8 cellular contexts compared by ENCODE assay signal in genomic region chr9:114082017-114082735, GRCh38. TPM values are rescaled to one million over a fixed set of nuclear protein-coding genes. Genes with fewer than 3 reads are reported as not detected.
DNase-seq lines count a peak whose midpoint lies in the region; ATAC-seq and TF ChIP-seq lines count a peak whose summit lies in the region.

No MANE protein-coding gene starts in this region.

- no peaks in the 10 kb centered on the region for H3K9me3 ChIP-seq in neural cell (ENCODE audit: low read length)

- TF ChIP-seq CTCF in neural cell (IDR thresholded peaks at IDR 0.05; ENCODE audit: poor library complexity, severe bottlenecking) = peak; percentile 83

- no peak for TF ChIP-seq EP300 in neural cell (conservative IDR thresholded peaks at IDR 0.05; ENCODE audit: poor library complexity, severe bottlenecking)

- DNase-seq in DMS114 treated with DMSO at 0.1 percent for 48 hours (lab: John Stamatoyannopoulos, UW; ENCODE audit: unreplicated experiment) (peak; percentile 74), LHCN-M2 (ENCODE audit: low read depth) (peak; percentile 78), RKO (ENCODE audit: low spot score) (peak; percentile 89), fibroblast of peridontal ligament (ENCODE audit: extremely low read depth) (peak; percentile 90)
- DNase-seq in activated T-cell treated with anti-CD3 and anti-CD28 coated beads, Interleukin-2, amount 50 U/mL, for 48 hours = peak; percentile 86 to 89
- peak; percentile 88 for DNase-seq in stimulated activated naive CD8-positive, alpha-beta T cell treated with anti-CD3 and anti-CD28 coated beads, Interleukin-15, Interleukin-2, amounts not matched to agents 100 U/mL and 50 U/mL, for 24 hours

- no peak overlapping the region for H3K4me3 ChIP-seq in neural cell (ENCODE audit: low read length)

- no peak overlapping the region for H3K9ac ChIP-seq in neural cell (ENCODE audit: low read length)

- no peaks in the 10 kb centered on the region for H3K9me2 ChIP-seq in neural cell (ENCODE audit: insufficient read depth, low read length)

- no peak overlapping the region for H3K4me2 ChIP-seq in neural cell (ENCODE audit: low read length)

- H3F3A ChIP-seq in neural cell (ENCODE audit: insufficient read depth, low read length, poor library complexity, severe bottlenecking) = no peaks in the 10 kb centered on the region

- no peaks in the 10 kb centered on the region for H3K79me2 ChIP-seq in neural cell (replicated peaks; ENCODE audit: insufficient read depth, low read length)

- TF ChIP-seq RAD21 in neural cell (conservative IDR thresholded peaks at IDR 0.05) = peak; percentile 79

- no peaks in the 10 kb centered on the region for H3K36me3 ChIP-seq in neural cell (ENCODE audit: insufficient read depth, low read length)

- no peak overlapping the region for H2AFZ ChIP-seq in neural cell (ENCODE audit: low read depth, low read length)

- ATAC-seq in GM21717 (IDR thresholded peaks at IDR 0.05; ENCODE audit: unreplicated experiment) = peak; percentile 88
- peak; percentile 71 for ATAC-seq in stimulated activated naive CD8-positive, alpha-beta T cell treated with anti-CD3 and anti-CD28 coated beads, Interleukin-15, Interleukin-2, amounts not matched to agents 100 U/mL and 50 U/mL, for 24 hours

- H4K20me1 ChIP-seq in neural cell (ENCODE audit: insufficient read depth) = no peaks in the 10 kb centered on the region

- no peaks in the 10 kb centered on the region for H3K27me3 ChIP-seq in neural cell (ENCODE audit: insufficient read depth, low read depth, low read length)

- no peak overlapping the region for H3K27ac ChIP-seq in neural cell (ENCODE audit: low read length)

TF ChIP-seq in neural cell, 6 proteins besides CTCF, POLR2A, EP300 and RAD21:
- peak; percentile 88 for TF ChIP-seq SMC3 (conservative IDR thresholded peaks at IDR 0.05; ENCODE audit: poor library complexity)
- no peak for TF ChIP-seq EZH2 (IDR thresholded peaks at IDR 0.05; ENCODE audit: borderline replicate concordance, insufficient read depth, low read length, poor library complexity, severe bottlenecking)

RNA-seq across cellular contexts. Expression of gene AMBP, which starts 4.1 kb away (rescaled TPM):
- not detected in 2 replicates for total RNA-seq in LHCN-M2 (2014; rRNA removed)
- polyA plus RNA-seq in LHCN-M2 (2012) = 0.21 TPM
- polyA plus RNA-seq in neural cell = not detected in 2 replicates
- polyA minus RNA-seq in neural cell = not detected in 2 replicates

RNA-seq across cellular contexts. Expression of gene KIF12, which starts 16.9 kb away (rescaled TPM):
- not detected in 2 replicates for total RNA-seq in LHCN-M2 (2014; rRNA removed)
- not detected for polyA plus RNA-seq in LHCN-M2 (2012)
- polyA plus RNA-seq in neural cell = 0.14 TPM in 1 of 2 replicates, not detected in the other
- polyA minus RNA-seq in neural cell = not detected in 2 replicates
